11 cellular contexts compared by ENCODE assay signal in the genomic region with DNA sequence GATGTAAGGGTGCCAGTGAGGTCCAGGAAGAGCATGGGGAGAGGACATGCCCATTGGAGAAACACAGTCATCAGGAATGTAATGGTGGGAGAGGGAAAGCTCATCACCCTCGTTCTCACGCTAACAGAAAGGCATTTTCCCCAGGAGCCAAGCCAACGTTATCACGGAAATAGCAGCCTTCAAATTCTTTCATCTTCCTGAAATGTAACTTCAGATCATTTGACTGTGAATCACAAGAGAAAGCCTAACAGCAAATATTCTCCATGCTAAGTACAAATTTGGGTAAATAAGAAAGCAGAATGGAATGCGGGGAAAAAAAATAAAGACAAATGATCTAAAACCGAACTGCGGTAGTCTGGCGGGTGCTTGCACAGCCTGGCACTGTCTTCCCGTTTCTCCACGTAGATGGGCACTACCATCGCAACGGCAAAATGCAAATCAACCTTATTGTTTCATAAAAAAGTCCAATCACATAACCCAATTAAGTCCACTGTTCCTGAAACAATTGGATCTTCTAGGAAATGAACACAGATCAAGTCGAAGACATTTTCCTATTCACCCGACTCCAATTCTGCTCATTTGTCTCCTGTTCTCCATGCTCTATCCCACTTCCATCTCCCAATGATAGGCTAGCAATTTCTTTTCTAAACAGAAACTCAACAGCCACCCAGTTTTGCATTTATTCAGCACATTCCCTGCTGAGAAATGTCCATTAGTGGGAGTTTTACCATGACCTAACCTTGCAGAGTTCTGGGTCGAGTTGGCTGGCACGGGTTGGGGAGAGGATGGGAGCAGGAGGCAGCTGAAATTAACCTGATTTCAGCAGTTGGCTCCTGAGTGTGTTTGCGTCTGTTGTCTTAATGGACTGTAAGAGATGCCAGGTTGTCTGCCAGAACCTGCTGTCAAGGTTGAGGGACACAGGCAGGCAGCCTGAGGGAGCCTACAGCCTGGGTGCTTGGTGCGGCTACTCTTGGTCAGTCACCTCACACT.
DNase-seq lines count a peak whose midpoint lies in the region; ATAC-seq, FAIRE-seq and TF ChIP-seq lines count a peak whose summit lies in the region.
"Had no signal": no experiment of that assay in that cellular context is flagged by ENCODE, and none has a peak within 500 bp of the region (broad histone marks: within the 10 kb centered on the region; RNA-seq: fewer than 3 reads in every experiment).

No MANE protein-coding gene starts in this region.

- peak in 1 of 2 experiments; percentile 24 for DNase-seq in A549 (ENCODE audit: low read depth in 1 of 2, low spot score in 1 of 2)
- DNase-seq in HT1080 (ENCODE audit: low read depth) = peak; percentile 76
- DNase-seq in bronchial epithelial cell (ENCODE audit: low read depth) = peak; percentile 74
- no peak for DNase-seq in left lung
- no peak for DNase-seq in NCI-H1417 treated with DMSO at 0.1 percent for 48 hours (lab: John Stamatoyannopoulos, UW)
- DNase-seq in central memory CD4-positive, alpha-beta T cell = no peak
- no peak for DNase-seq in D721Med (ENCODE audit: insufficient read length, low spot score)
- DNase-seq: activated CD4-positive, alpha-beta T cell treated with anti-CD3 and anti-CD28 coated beads, Interleukin-2, amount 10 ng/mL, durations not matched to agents 24 days and 14 days; activated naive CD8-positive, alpha-beta T cell treated with anti-CD3 and anti-CD28 coated beads, Interleukin-2, amount 10 ng/mL, durations not matched to agents 7 days and 5 days; heart left ventricle had no signal

- TF ChIP-seq RAD21 in A549 (conservative IDR thresholded peaks at IDR 0.05 in 1 of 2, IDR thresholded peaks at IDR 0.05 in 1 of 2) = no peak

- CTCF ChIA-PET in A549 (lab: Yijun Ruan, JAX) = interaction anchor here (1.1 kb wide), 1 partner anchor 180 kb away, joined by 3 read pairs; no protein-coding TSS in a partner anchor

- H3K4me3 ChIP-seq in A549 = 0 out of 3 replicates have a peak overlapping the region, but pooled peaks have one; percentile 18
- H3K4me3 ChIP-seq in bronchial epithelial cell (ENCODE audit: low read depth, low read length) = no peak overlapping the region
- H3K4me3 ChIP-seq in left lung = no peak overlapping the region
- H3K4me3 ChIP-seq: heart left ventricle had no signal

- intact Hi-C loops in left lung (cut with DNase I) = no loop called here

- H3K27ac ChIP-seq in A549 (no peak overlapping the region), left lung (no peak overlapping the region)
- H3K27ac ChIP-seq: heart left ventricle had no signal

- POLR2A ChIA-PET in A549 (lab: Yijun Ruan, JAX) = no interaction called here

- H3K36me3 ChIP-seq in bronchial epithelial cell (ENCODE audit: control insufficient read depth, insufficient read depth, low read length) = no peaks in the 10 kb centered on the region
- H3K36me3 ChIP-seq in left lung = no peaks in the 10 kb centered on the region
- H3K36me3 ChIP-seq: heart left ventricle had no signal

- peaks cover 4% of the 10 kb centered on the region for H3K27me3 ChIP-seq in bronchial epithelial cell (ENCODE audit: control insufficient read depth, insufficient read depth, low read length)
- H3K27me3 ChIP-seq in left lung = peaks cover 0 to 9% of the 10 kb centered on the region in 2 donors

- TF ChIP-seq CTCF in A549 (IDR thresholded peaks at IDR 0.05) (no peak), bronchial epithelial cell (IDR thresholded peaks at IDR 0.05; ENCODE audit: insufficient read depth, low read length, severe bottlenecking) (no peak), left lung (IDR thresholded peaks at IDR 0.05) (no peak), D721Med (IDR thresholded peaks at IDR 0.05; ENCODE audit: insufficient read depth, missing control alignments) (no peak)

- H3K4me1 ChIP-seq in A549 = no peaks in the 10 kb centered on the region
- no peaks in the 10 kb centered on the region for H3K4me1 ChIP-seq in left lung

- H3K4me2 ChIP-seq in A549 = peak overlapping the region; percentile 46

- TF ChIP-seq POLR2A in A549 (IDR thresholded peaks at IDR 0.05; ENCODE audit: low read length) = no peak

- WGBS in A549 (ENCODE audit: missing lambda C conversion rate) = 42% methylated on average over 18 of the region's 18 CpGs

- H3K9me3 ChIP-seq in A549 (no peaks in the 10 kb centered on the region), left lung (no peaks in the 10 kb centered on the region)
- H3K9me3 ChIP-seq: heart left ventricle had no signal

- no peak for TF ChIP-seq EP300 in A549 (IDR thresholded peaks at IDR 0.05)

- no peak for FAIRE-seq in A549 (lab: Jason Lieb, UNC)
- FAIRE-seq in bronchial epithelial cell (lab: Jason Lieb, UNC) = no peak
- FAIRE-seq in D721Med (lab: Jason Lieb, UNC) = no peak

- ATAC-seq in A549 (peak; percentile 19 to 41; a peak in 3 of 6 replicates), left lung (peak; percentile 24), GM18498 (IDR thresholded peaks at IDR 0.05; ENCODE audit: unreplicated experiment) (no peak)
- ATAC-seq: heart left ventricle had no signal

TF ChIP-seq in A549, 52 proteins besides CTCF, POLR2A, EP300 and RAD21:
- TF ChIP-seq FOSL2 (IDR thresholded peaks at IDR 0.05) = no peak
- TF ChIP-seq FOSL2 (CRISPR knock-in tag; IDR thresholded peaks at IDR 0.05) = peak; percentile 30; the same call in 1 of the 2 replicates
- TF ChIP-seq ZSCAN20 (CRISPR knock-in tag; IDR thresholded peaks at IDR 0.05) = no peak
TF ChIP-seq in A549: peak in this region for 1.

Comparison
In these comparisons a context has a peak if more than half of its experiments do, and no peak if none do; other contexts are left out.
1. DNase-seq: peak in HT1080 (single experiment) and bronchial epithelial cell (single experiment); none in left lung (0 of 2), NCI-H1417 treated with DMSO at 0.1 percent for 48 hours (single experiment), central memory CD4-positive, alpha-beta T cell (single experiment) and D721Med (single experiment).